ENCODE assay signal across 23 cellular contexts in the genomic region with DNA sequence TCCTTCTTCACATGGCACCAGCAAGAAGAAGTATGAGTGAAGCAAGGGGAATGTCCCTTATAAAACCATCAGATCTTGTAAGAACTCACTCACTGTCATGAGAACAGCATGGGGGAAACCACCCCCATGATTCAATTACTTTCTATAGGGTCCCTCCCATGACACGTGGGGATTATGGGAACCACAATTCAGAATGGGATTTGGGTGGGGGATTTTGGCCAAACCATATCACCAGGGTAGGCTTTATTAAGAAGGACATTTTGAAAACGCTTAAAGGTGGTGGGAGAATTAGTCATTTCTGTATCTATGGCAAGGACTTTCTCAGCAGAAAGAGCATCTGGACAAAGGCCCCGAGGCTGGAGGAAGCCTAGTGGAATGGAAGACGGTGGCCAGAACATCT.
"Had no signal": no experiment of that assay in that cellular context is flagged by ENCODE, and none has a peak within 500 bp of the region (broad histone marks: within the 10 kb centered on the region; RNA-seq: fewer than 3 reads in every experiment).

No MANE protein-coding gene starts in this region.

- ATAC-seq: activated CD4-positive, CD25-positive, alpha-beta regulatory T cell treated with anti-CD3 and anti-CD28 coated beads, Interleukin-2, amount 50 U/mL, for 24 hours; activated CD8-positive, alpha-beta memory T cell treated with anti-CD3 and anti-CD28 coated beads, Interleukin-2, amount 10 ng/mL, durations not matched to agents 7 days and 5 days; activated CD8-positive, alpha-beta T cell treated with anti-CD3 and anti-CD28 coated beads for 36 hours; heart right ventricle; left cardiac atrium; natural killer cell; psoas muscle; right cardiac atrium; stimulated activated naive CD8-positive, alpha-beta T cell treated with anti-CD3 and anti-CD28 coated beads, Interleukin-15, Interleukin-2, amounts not matched to agents 100 U/mL and 50 U/mL, for 24 hours; upper lobe of right lung had no signal

- DNase-seq: activated CD4-positive, alpha-beta T cell treated with anti-CD3 and anti-CD28 coated beads, Interleukin-2, amount 10 ng/mL, durations not matched to agents 7 days and 5 days; activated CD8-positive, alpha-beta memory T cell treated with anti-CD3 and anti-CD28 coated beads, Interleukin-2, amount 10 ng/mL, durations not matched to agents 7 days and 5 days; activated CD8-positive, alpha-beta T cell treated with anti-CD3 and anti-CD28 coated beads for 36 hours; activated effector memory CD4-positive, alpha-beta T cell treated with anti-CD3 and anti-CD28 coated beads, Interleukin-2, amount 50 U/mL, for 16 hours; activated naive CD4-positive, alpha-beta T cell treated with anti-CD3 and anti-CD28 coated beads, Interleukin-2, amount 10 ng/mL, durations not matched to agents 7 days and 5 days; activated T-cell treated with anti-CD3 and anti-CD28 coated beads for 4 hours; amygdala; cerebellar nuclear complex; endodermal cell; heart right ventricle; islet precursor cell; left cardiac atrium; midbrain; natural killer cell; psoas muscle; right cardiac atrium; stimulated activated CD4-positive, alpha-beta T cell treated with anti-CD3 and anti-CD28 coated beads, Interleukin-12 subunit alpha, Interleukin-12 subunit beta, amount 100 ng/mL, for 4 hours; stimulated activated CD4-positive, alpha-beta T cell treated with anti-CD3 and anti-CD28 coated beads, Interleukin-4, amount 100 ng/mL, for 4 hours; stimulated activated naive CD8-positive, alpha-beta T cell treated with anti-CD3 and anti-CD28 coated beads, Interleukin-15, Interleukin-2, amounts not matched to agents 100 U/mL and 50 U/mL, for 24 hours; substantia nigra; thyroid gland; upper lobe of right lung had no signal
